11 cellular contexts compared by ENCODE assay signal in genomic region chr11:117183724-117184349, GRCh38. TPM values are rescaled to one million over a fixed set of nuclear protein-coding genes. Genes with fewer than 3 reads are reported as not detected.
A peak's percentile ranks its signal among the peaks of the same experiment; 100 is the strongest.
DNase-seq lines count a peak whose midpoint lies in the region; ATAC-seq and TF ChIP-seq lines count a peak whose summit lies in the region.
"Had no signal": no experiment of that assay in that cellular context is flagged by ENCODE, and none has a peak within 500 bp of the region (broad histone marks: within the 10 kb centered on the region; RNA-seq: fewer than 3 reads in every experiment).

No MANE protein-coding gene starts in this region.

- peaks cover 19 to 22% of the 10 kb centered on the region in 2 donors for H3K4me1 Mint-ChIP-seq in natural killer cell
- peaks cover 20 to 21% of the 10 kb centered on the region in 2 donors for H3K4me1 Mint-ChIP-seq in natural killer cell treated with Interleukin-12 subunit alpha and Interleukin-12 subunit beta and Interleukin-15 and Interleukin-18, amount 100 ng/mL, for 72 hours (ENCODE audit: low read depth in 2 of 2)

- no peak for ATAC-seq in natural killer cell
- no peak for ATAC-seq in natural killer cell treated with Interleukin-12 subunit alpha and Interleukin-12 subunit beta and Interleukin-15 and Interleukin-18, amount 100 ng/mL, for 72 hours
- ATAC-seq in left lobe of liver, result no peak
- ATAC-seq in GM21360 (IDR thresholded peaks at IDR 0.05; ENCODE audit: unreplicated experiment), result no peak
- ATAC-seq in HG02840 (IDR thresholded peaks at IDR 0.05; ENCODE audit: low FRiP score, unreplicated experiment), result no peak
- ATAC-seq: T-cell had no signal

- no peaks in the 10 kb centered on the region for H3K36me3 Mint-ChIP-seq in natural killer cell
- no peaks in the 10 kb centered on the region for H3K36me3 Mint-ChIP-seq in natural killer cell treated with Interleukin-12 subunit alpha and Interleukin-12 subunit beta and Interleukin-15 and Interleukin-18, amount 100 ng/mL, for 72 hours

- no peak overlapping the region for H3K4me3 Mint-ChIP-seq in natural killer cell
- no peak overlapping the region for H3K4me3 Mint-ChIP-seq in natural killer cell treated with Interleukin-12 subunit alpha and Interleukin-12 subunit beta and Interleukin-15 and Interleukin-18, amount 100 ng/mL, for 72 hours
- H3K4me3 Mint-ChIP-seq: activated naive CD4-positive, alpha-beta T cell treated with anti-CD3 and anti-CD28 coated beads, Interleukin-2, amount 10 ng/mL, durations not matched to agents 7 days and 5 days had no signal

- TF ChIP-seq CTCF in natural killer cell (IDR thresholded peaks at IDR 0.05), result no peak

- H3K27ac Mint-ChIP-seq in natural killer cell, result no peak overlapping the region
- peak overlapping the region in 1 of 2 donors; percentile 18 for H3K27ac Mint-ChIP-seq in natural killer cell treated with Interleukin-12 subunit alpha and Interleukin-12 subunit beta and Interleukin-15 and Interleukin-18, amount 100 ng/mL, for 72 hours
- H3K27ac Mint-ChIP-seq: activated naive CD4-positive, alpha-beta T cell treated with anti-CD3 and anti-CD28 coated beads, Interleukin-2, amount 10 ng/mL, durations not matched to agents 7 days and 5 days; T-cell had no signal

- no peaks in the 10 kb centered on the region for H3K27me3 Mint-ChIP-seq in natural killer cell (ENCODE audit: low read depth in 2 of 2)
- no peaks in the 10 kb centered on the region for H3K27me3 Mint-ChIP-seq in natural killer cell treated with Interleukin-12 subunit alpha and Interleukin-12 subunit beta and Interleukin-15 and Interleukin-18, amount 100 ng/mL, for 72 hours
- H3K27me3 Mint-ChIP-seq: activated naive CD4-positive, alpha-beta T cell treated with anti-CD3 and anti-CD28 coated beads, Interleukin-2, amount 10 ng/mL, durations not matched to agents 7 days and 5 days; T-cell had no signal

- no peaks in the 10 kb centered on the region for H3K9me3 Mint-ChIP-seq in natural killer cell
- H3K9me3 Mint-ChIP-seq in natural killer cell treated with Interleukin-12 subunit alpha and Interleukin-12 subunit beta and Interleukin-15 and Interleukin-18, amount 100 ng/mL, for 72 hours, result no peaks in the 10 kb centered on the region
- H3K9me3 Mint-ChIP-seq: activated naive CD4-positive, alpha-beta T cell treated with anti-CD3 and anti-CD28 coated beads, Interleukin-2, amount 10 ng/mL, durations not matched to agents 7 days and 5 days; T-cell had no signal

- peak; percentile 6 for DNase-seq in natural killer cell
- no peak for DNase-seq in natural killer cell treated with Interleukin-12 subunit alpha and Interleukin-12 subunit beta and Interleukin-15 and Interleukin-18, amount 100 ng/mL, for 72 hours (ENCODE audit: low spot score)
- DNase-seq in left lobe of liver (ENCODE audit: low spot score), result peak; percentile 35
- DNase-seq in Ammon's horn (ENCODE audit: low spot score), result no peak
- DNase-seq: activated CD4-positive, alpha-beta T cell treated with anti-CD3 and anti-CD28 coated beads for 4 hours; activated naive CD4-positive, alpha-beta T cell treated with anti-CD3 and anti-CD28 coated beads, Interleukin-2, amount 10 ng/mL, durations not matched to agents 7 days and 5 days; EL; retina; T-cell had no signal

- intact Hi-C loops in natural killer cell (cut with micrococcal nuclease), result no loop called here

RNA-seq across cellular contexts. Expression of gene SIDT2, which starts 5.3 kb away (rescaled TPM):
- 100 to 1,000 TPM in 1 of 3 donors, 10 to 100 TPM in 2; 80.0 to 111 (median 82.0) TPM for total RNA-seq in natural killer cell
- 10 to 100 TPM; 23.1 to 30.3 TPM for total RNA-seq in natural killer cell treated with Interleukin-12 subunit alpha and Interleukin-12 subunit beta and Interleukin-15 and Interleukin-18, amount 100 ng/mL, for 72 hours
- total RNA-seq in left lobe of liver, result 56.6 TPM

RNA-seq across cellular contexts. Expression of gene TAGLN, which starts 15.3 kb away (rescaled TPM):
- total RNA-seq in natural killer cell (10 to 100 TPM in 1 of 3 donors, 1 to 10 TPM in 2; 8.2 to 18.0 (median 8.3) TPM), left lobe of liver (67.3 TPM)
- 1 to 10 TPM; 4.8 to 7.4 TPM for total RNA-seq in natural killer cell treated with Interleukin-12 subunit alpha and Interleukin-12 subunit beta and Interleukin-15 and Interleukin-18, amount 100 ng/mL, for 72 hours

RNA-seq across cellular contexts. Expression of gene PAFAH1B2, which starts 39.8 kb away (rescaled TPM):
- total RNA-seq in natural killer cell, result 10 to 100 TPM; 46.1 to 71.0 (median 58.8) TPM
- 10 to 100 TPM; 60.6 to 76.7 TPM for total RNA-seq in natural killer cell treated with Interleukin-12 subunit alpha and Interleukin-12 subunit beta and Interleukin-15 and Interleukin-18, amount 100 ng/mL, for 72 hours
- total RNA-seq in left lobe of liver, result 23.5 TPM

RNA-seq across cellular contexts. Expression of gene PCSK7, which starts 48.0 kb away (rescaled TPM):
- total RNA-seq in natural killer cell (100 to 1,000 TPM; 397 to 471 (median 441) TPM), left lobe of liver (26.5 TPM)
- 100 to 1,000 TPM; 140 to 206 TPM for total RNA-seq in natural killer cell treated with Interleukin-12 subunit alpha and Interleukin-12 subunit beta and Interleukin-15 and Interleukin-18, amount 100 ng/mL, for 72 hours

RNA-seq across cellular contexts. Expression of gene RNF214, which starts 48.6 kb away (rescaled TPM):
- 10 to 100 TPM; 13.7 to 20.7 (median 17.3) TPM for total RNA-seq in natural killer cell
- total RNA-seq in natural killer cell treated with Interleukin-12 subunit alpha and Interleukin-12 subunit beta and Interleukin-15 and Interleukin-18, amount 100 ng/mL, for 72 hours, result 10 to 100 TPM; 18.9 to 21.6 TPM
- 10.7 TPM for total RNA-seq in left lobe of liver

Comparison
In these comparisons a context has a peak if more than half of its experiments do, and no peak if none do; other contexts are left out.
1. DNase-seq: peak in natural killer cell (single experiment) and left lobe of liver (single experiment); none in natural killer cell treated with Interleukin-12 subunit alpha and Interleukin-12 subunit beta and Interleukin-15 and Interleukin-18, amount 100 ng/mL, for 72 hours (single experiment) and Ammon's horn (single experiment).